In genomic region chr1:173206816-173207595, GRCh38 we compare ENCODE assay signal across 8 cellular contexts. TPM values are rescaled to one million over a fixed set of nuclear protein-coding genes. Genes with fewer than 3 reads are reported as not detected.
A peak's percentile ranks its signal among the peaks of the same experiment; 100 is the strongest.
DNase-seq lines count a peak whose midpoint lies in the region; ATAC-seq, FAIRE-seq and TF ChIP-seq lines count a peak whose summit lies in the region.

Gene TNFSF4 (minus strand): TSS chr1:173207331. CDS start chr1:173207176, 155 bp downstream.

- H3K4me1 Mint-ChIP-seq in CD14-positive monocyte (peaks cover 39% of the 10 kb centered on the region), astrocyte (ENCODE audit: low read depth, unreplicated experiment) (peaks cover 42% of the 10 kb centered on the region), endothelial cell (ENCODE audit: unreplicated experiment) (peaks cover 24% of the 10 kb centered on the region)
- H3K4me1 Mint-ChIP-seq in natural killer cell treated with Interleukin-12 subunit alpha and Interleukin-12 subunit beta and Interleukin-15 and Interleukin-18, amount 100 ng/mL, for 72 hours (ENCODE audit: low read depth in 2 of 2) = peaks cover 59 to 75% of the 10 kb centered on the region in 2 donors

- intact Hi-C loops in CD14-positive monocyte (cut with micrococcal nuclease) = no loop called here

- H3K36me3 Mint-ChIP-seq in CD14-positive monocyte (no peaks in the 10 kb centered on the region), astrocyte (ENCODE audit: low read depth, unreplicated experiment) (no peaks in the 10 kb centered on the region), endothelial cell (ENCODE audit: low read depth, unreplicated experiment) (no peaks in the 10 kb centered on the region)
- peaks cover 4% of the 10 kb centered on the region for H3K36me3 Mint-ChIP-seq in natural killer cell treated with Interleukin-12 subunit alpha and Interleukin-12 subunit beta and Interleukin-15 and Interleukin-18, amount 100 ng/mL, for 72 hours

- H3K27ac ChIP-seq in astrocyte (ENCODE audit: low read depth, low read length) = no peak within 1 kb of the TSS

- TF ChIP-seq POLR2A in NB4 (IDR thresholded peaks at IDR 0.05; ENCODE audit: extremely low read depth, insufficient read length) = no peak

- H3K27me3 Mint-ChIP-seq in CD14-positive monocyte (ENCODE audit: low read depth in 3 of 3) (peaks cover 0 to 3% (median 0%) of the 10 kb centered on the region in 3 donors), astrocyte (ENCODE audit: low read depth, unreplicated experiment) (peaks cover 8% of the 10 kb centered on the region), endothelial cell (ENCODE audit: unreplicated experiment) (no peaks in the 10 kb centered on the region)
- peaks cover 0 to 2% of the 10 kb centered on the region in 2 donors for H3K27me3 Mint-ChIP-seq in natural killer cell treated with Interleukin-12 subunit alpha and Interleukin-12 subunit beta and Interleukin-15 and Interleukin-18, amount 100 ng/mL, for 72 hours

- H3K9me3 Mint-ChIP-seq in CD14-positive monocyte = peaks cover 0 to 2% (median 0%) of the 10 kb centered on the region in 7 donors
- H3K9me3 Mint-ChIP-seq in astrocyte (ENCODE audit: unreplicated experiment) = no peaks in the 10 kb centered on the region
- no peaks in the 10 kb centered on the region for H3K9me3 Mint-ChIP-seq in natural killer cell treated with Interleukin-12 subunit alpha and Interleukin-12 subunit beta and Interleukin-15 and Interleukin-18, amount 100 ng/mL, for 72 hours
- H3K9me3 Mint-ChIP-seq in endothelial cell (ENCODE audit: unreplicated experiment) = no peaks in the 10 kb centered on the region

- ATAC-seq in natural killer cell treated with Interleukin-12 subunit alpha and Interleukin-12 subunit beta and Interleukin-15 and Interleukin-18, amount 100 ng/mL, for 72 hours = peak; percentile 29 to 67

- peak within 1 kb of the TSS; percentile 75 for H3K4me2 ChIP-seq in astrocyte (ENCODE audit: low read length)

- H2AFZ ChIP-seq in astrocyte (ENCODE audit: low read depth, low read length) = peak within 1 kb of the TSS; percentile 49

- DNase-seq in CD14-positive monocyte (ENCODE audit: low spot score) = no peak
- DNase-seq in NB4 (ENCODE audit: low read depth) = peak; percentile 68
- DNase-seq in astrocyte (ENCODE audit: low read depth) = peak; percentile 60
- peak; percentile 72 for DNase-seq in natural killer cell treated with Interleukin-12 subunit alpha and Interleukin-12 subunit beta and Interleukin-15 and Interleukin-18, amount 100 ng/mL, for 72 hours (ENCODE audit: low spot score)
- DNase-seq in endothelial cell (ENCODE audit: low spot score) = no peak
- no peak for DNase-seq in activated gamma-delta T cell (lab: John Stamatoyannopoulos, UW)
- DNase-seq in NCI-H1092 (lab: John Stamatoyannopoulos, UW) = no peak
- no peak for DNase-seq in germinal center (ENCODE audit: low spot score)

- TF ChIP-seq CTCF in CD14-positive monocyte (IDR thresholded peaks at IDR 0.05) (no peak), NB4 (IDR thresholded peaks at IDR 0.05; ENCODE audit: low read depth, low read length) (no peak), astrocyte (IDR thresholded peaks at IDR 0.05; ENCODE audit: insufficient read depth, low read depth, low read length) (no peak), endothelial cell (IDR thresholded peaks at IDR 0.05; ENCODE audit: unreplicated experiment) (no peak)

- no peak for FAIRE-seq in astrocyte (lab: Jason Lieb, UNC)

- H3K4me1 ChIP-seq in astrocyte (ENCODE audit: insufficient read depth, low read length) = peaks cover 24% of the 10 kb centered on the region

- no peaks in the 10 kb centered on the region for H3K9me3 ChIP-seq in astrocyte (ENCODE audit: insufficient read depth, low read depth, low read length)

- peak within 1 kb of the TSS; percentile 64 to 87 for H3K4me3 Mint-ChIP-seq in CD14-positive monocyte
- H3K4me3 Mint-ChIP-seq in astrocyte (ENCODE audit: unreplicated experiment) = peak within 1 kb of the TSS; percentile 41
- peak within 1 kb of the TSS; percentile 93 for H3K4me3 Mint-ChIP-seq in natural killer cell treated with Interleukin-12 subunit alpha and Interleukin-12 subunit beta and Interleukin-15 and Interleukin-18, amount 100 ng/mL, for 72 hours
- H3K4me3 Mint-ChIP-seq in endothelial cell (ENCODE audit: unreplicated experiment) = no peak within 1 kb of the TSS

- H3K9ac ChIP-seq in astrocyte (ENCODE audit: low read length) = peak within 1 kb of the TSS; percentile 53

- no peaks in the 10 kb centered on the region for H3K36me3 ChIP-seq in astrocyte (ENCODE audit: insufficient read depth, low read length)

- H3K79me2 ChIP-seq in astrocyte (ENCODE audit: insufficient read depth, low read length) = no peaks in the 10 kb centered on the region

- no peaks in the 10 kb centered on the region for H4K20me1 ChIP-seq in astrocyte (ENCODE audit: insufficient read depth, low read length)

- no peaks in the 10 kb centered on the region for H3K27me3 ChIP-seq in astrocyte (ENCODE audit: insufficient read depth, low read length)

- no peak within 1 kb of the TSS for H3K4me3 ChIP-seq in NB4 (ENCODE audit: low read depth, low read length)
- H3K4me3 ChIP-seq in astrocyte (ENCODE audit: insufficient read depth, low read depth, low read length) = no peak within 1 kb of the TSS

- H3K27ac Mint-ChIP-seq in CD14-positive monocyte (peak within 1 kb of the TSS; percentile 71 to 89 (median 83)), astrocyte (ENCODE audit: unreplicated experiment) (peak within 1 kb of the TSS; percentile 13), endothelial cell (ENCODE audit: unreplicated experiment) (no peak within 1 kb of the TSS)
- peak within 1 kb of the TSS; percentile 87 to 94 for H3K27ac Mint-ChIP-seq in natural killer cell treated with Interleukin-12 subunit alpha and Interleukin-12 subunit beta and Interleukin-15 and Interleukin-18, amount 100 ng/mL, for 72 hours

RNA-seq across cellular contexts. Expression of gene TNFSF4, which starts in this region (rescaled TPM):
- under 1 TPM; 0.38 to 0.40 TPM for polyA plus RNA-seq in CD14-positive monocyte
- total RNA-seq in astrocyte = 3.0 and 3.3 TPM in 2 replicates
- 100 to 1,000 TPM in 1 of 2 donors, 10 to 100 TPM in 1; 40.5 to 275 TPM for total RNA-seq in natural killer cell treated with Interleukin-12 subunit alpha and Interleukin-12 subunit beta and Interleukin-15 and Interleukin-18, amount 100 ng/mL, for 72 hours
- total RNA-seq in endothelial cell (ENCODE audit: unreplicated experiment) = 0.15 TPM

Comparison
In these comparisons a context has a peak if more than half of its experiments do, and no peak if none do; other contexts are left out.
1. DNase-seq: peak in NB4 (single experiment), astrocyte (single experiment) and natural killer cell treated with Interleukin-12 subunit alpha and Interleukin-12 subunit beta and Interleukin-15 and Interleukin-18, amount 100 ng/mL, for 72 hours (single experiment); none in CD14-positive monocyte (single experiment), endothelial cell (single experiment), activated gamma-delta T cell (single experiment), NCI-H1092 (single experiment) and germinal center (single experiment).